9 cellular contexts compared by ENCODE assay signal in genomic region chr20:41072919-41073318, GRCh38. TPM values are rescaled to one million over a fixed set of nuclear protein-coding genes. Genes with fewer than 3 reads are reported as not detected.
DNase-seq lines count a peak whose midpoint lies in the region; ATAC-seq and TF ChIP-seq lines count a peak whose summit lies in the region.
"Had no signal": no experiment of that assay in that cellular context is flagged by ENCODE, and none has a peak within 500 bp of the region (broad histone marks: within the 10 kb centered on the region; RNA-seq: fewer than 3 reads in every experiment).

No MANE protein-coding gene starts in this region.

- H2BK5ac ChIP-seq in neuronal stem cell (ENCODE audit: low read length): no peak overlapping the region

- intact Hi-C loops in ascending aorta (cut with DNase I): loop anchor here (2.0 to 10.0 kb wide), 2 partner anchors 44 to 208 kb away; partner anchors contain the start of gene TOP1

- H2BK15ac ChIP-seq in neuronal stem cell (ENCODE audit: low read length): no peak overlapping the region

- H3K4ac ChIP-seq in neuronal stem cell (ENCODE audit: low read length): no peak overlapping the region

- no peak overlapping the region for H3K14ac ChIP-seq in neuronal stem cell (ENCODE audit: low read length)

- H3K23ac ChIP-seq in neuronal stem cell (ENCODE audit: low read depth, low read length, poor library complexity): no peak overlapping the region

- H3K4me1 ChIP-seq in BLaER1 (peaks cover 43% of the 10 kb centered on the region), ascending aorta (peaks cover 4 to 46% of the 10 kb centered on the region in 2 donors), mesodermal cell (ENCODE audit: control insufficient read depth, insufficient read depth, low read length, poor library complexity, severe bottlenecking) (peaks cover 27% of the 10 kb centered on the region), neuronal stem cell (ENCODE audit: control insufficient read depth in 2 of 2, insufficient read depth in 1 of 2, low read depth in 1 of 2, low read length in 2 of 2) (peaks cover 0 to 2% of the 10 kb centered on the region in 2 donors)

- ATAC-seq in GM21717 (IDR thresholded peaks at IDR 0.05; ENCODE audit: unreplicated experiment): no peak
- ATAC-seq in HG03571 (IDR thresholded peaks at IDR 0.05; ENCODE audit: unreplicated experiment): no peak

- H3K27me3 ChIP-seq in BLaER1 (no peaks in the 10 kb centered on the region), ascending aorta (no peaks in the 10 kb centered on the region), neuronal stem cell (ENCODE audit: control insufficient read depth in 3 of 3, insufficient read depth in 3 of 3, low read depth in 1 of 3, low read length in 3 of 3) (no peaks in the 10 kb centered on the region)
- H3K27me3 ChIP-seq: foreskin keratinocyte had no signal

- DNase-seq in Jurkat, Clone E6-1 (ENCODE audit: low read depth, low spot score): peak; percentile 54
- no peak for DNase-seq in ascending aorta (ENCODE audit: low spot score in 2 of 2)
- DNase-seq in neuronal stem cell (ENCODE audit: low spot score): no peak
- DNase-seq in activated effector memory CD4-positive, alpha-beta T cell treated with anti-CD3 and anti-CD28 coated beads, Interleukin-2, amount 50 U/mL, for 16 hours: no peak

- H2BK120ac ChIP-seq in neuronal stem cell (ENCODE audit: low read depth, low read length): no peak overlapping the region

- H3K27ac ChIP-seq in BLaER1 (peak overlapping the region; percentile 8), ascending aorta (peak overlapping the region; percentile 68 to 75), mesodermal cell (ENCODE audit: low read depth, low read length, severe bottlenecking) (peak overlapping the region; percentile 57), neuronal stem cell (replicated peaks; ENCODE audit: low read length) (no peak overlapping the region)
- H3K27ac ChIP-seq: foreskin keratinocyte had no signal

- no peaks in the 10 kb centered on the region for H3K9me3 ChIP-seq in BLaER1
- no peaks in the 10 kb centered on the region for H3K9me3 ChIP-seq in ascending aorta
- H3K9me3 ChIP-seq in mesodermal cell (ENCODE audit: control insufficient read depth, low read length): no peaks in the 10 kb centered on the region
- no peaks in the 10 kb centered on the region for H3K9me3 ChIP-seq in neuronal stem cell (replicated peaks in 1 of 2; ENCODE audit: control insufficient read depth in 2 of 2, insufficient read depth in 1 of 2, low read depth in 1 of 2, low read length in 2 of 2)

- TF ChIP-seq CTCF in ascending aorta (IDR thresholded peaks at IDR 0.05): no peak

- H3K4me3 ChIP-seq in BLaER1 (no peak overlapping the region), ascending aorta (no peak overlapping the region), mesodermal cell (ENCODE audit: extremely low read depth, insufficient read depth, low read length, poor library complexity, severe bottlenecking) (no peak overlapping the region), neuronal stem cell (ENCODE audit: low read length in 2 of 2) (no peak overlapping the region)
- H3K4me3 ChIP-seq in Jurkat, Clone E6-1 (ENCODE audit: low read length): no peak overlapping the region

- peaks cover 99% of the 10 kb centered on the region for H4K20me1 ChIP-seq in BLaER1

- no peak overlapping the region for H2AK5ac ChIP-seq in neuronal stem cell (ENCODE audit: low read depth, low read length)

- H3K9ac ChIP-seq in BLaER1 (peak overlapping the region; percentile 11; the same call in 1 of the 2 replicates), neuronal stem cell (ENCODE audit: low read depth, low read length, poor library complexity) (no peak overlapping the region)

- 97 to 100% methylated on average over 2 to 3 of the region's 3 CpGs for WGBS in mesodermal cell (ENCODE audit: insufficient coverage in 2 of 2), 2 experiments
- no CpG with 5 or more reads among the region's 3 CpGs for whole genome bisulfite sequencing in neuronal stem cell (ENCODE audit: extremely low coverage in 2 of 2, insufficient read length in 2 of 2, insufficient replicate concordance in 1 of 2), 2 donors

- H2AFZ ChIP-seq in neuronal stem cell (ENCODE audit: low read length): no peak overlapping the region

- H3K79me1 ChIP-seq in neuronal stem cell (ENCODE audit: low read depth, low read length): no peaks in the 10 kb centered on the region

- H3K36me3 ChIP-seq in BLaER1: peaks cover 80% of the 10 kb centered on the region
- peaks cover 0 to 2% of the 10 kb centered on the region in 2 donors for H3K36me3 ChIP-seq in ascending aorta
- H3K36me3 ChIP-seq in mesodermal cell (ENCODE audit: control insufficient read depth, insufficient read depth, low read length): peaks cover 71% of the 10 kb centered on the region
- H3K36me3 ChIP-seq in neuronal stem cell (replicated peaks in 1 of 2; ENCODE audit: control insufficient read depth in 2 of 2, insufficient read depth in 2 of 2, low read length in 2 of 2): peaks cover 0 to 82% of the 10 kb centered on the region in 2 donors

- H3K18ac ChIP-seq in neuronal stem cell (ENCODE audit: low read length): no peak overlapping the region

- H3K4me2 ChIP-seq in BLaER1: peak overlapping the region; percentile 68
- no peak overlapping the region for H3K4me2 ChIP-seq in neuronal stem cell (ENCODE audit: insufficient read depth, low read length, poor library complexity, severe bottlenecking)

- no peak overlapping the region for H4K8ac ChIP-seq in neuronal stem cell (ENCODE audit: low read depth, low read length)

- H4K91ac ChIP-seq in neuronal stem cell (ENCODE audit: low read depth, low read length, poor library complexity): no peak overlapping the region

- H2BK12ac ChIP-seq in neuronal stem cell (ENCODE audit: low read length): no peak overlapping the region

RNA-seq across cellular contexts. Expression of gene TOP1, which starts 44.3 kb away (rescaled TPM):
- 93.2 TPM for polyA plus RNA-seq in Jurkat, Clone E6-1 (2012; ENCODE audit: insufficient read depth, insufficient read length)
- total RNA-seq in ascending aorta: 9.4 TPM
- polyA plus RNA-seq in mesodermal cell (2013, experiment 1 of 2): 69.0 TPM
- 80.9 TPM for polyA plus RNA-seq in mesodermal cell (2013, experiment 2 of 2)
- 91.4 TPM for polyA plus RNA-seq in neuronal stem cell (2013, experiment 1 of 2)
- 94.9 TPM for polyA plus RNA-seq in neuronal stem cell (2013, experiment 2 of 2)
